14 cellular contexts compared by ENCODE assay signal in genomic region chr6:139732451-139732850, GRCh38.
DNase-seq lines count a peak whose midpoint lies in the region; ATAC-seq and TF ChIP-seq lines count a peak whose summit lies in the region.
"Had no signal": no experiment of that assay in that cellular context is flagged by ENCODE, and none has a peak within 500 bp of the region (broad histone marks: within the 10 kb centered on the region; RNA-seq: fewer than 3 reads in every experiment).

No MANE protein-coding gene starts in this region.

- H3K4me2 ChIP-seq in HCT116 (ENCODE audit: low read length) (0 out of 2 replicates have a peak overlapping the region, but pooled peaks have one; percentile 3), SK-N-SH (0 out of 2 replicates have a peak overlapping the region, but pooled peaks have one; percentile 14)

- in situ Hi-C loops in gastrocnemius medialis (cut with MboI; ENCODE audit: low sequenced_read_pairs in 4 of 4), result no loop called here

- no peak for TF ChIP-seq EP300 in SK-N-SH (IDR thresholded peaks at IDR 0.05; ENCODE audit: borderline replicate concordance in 1 of 2, low read depth in 1 of 2, low read length in 1 of 2)

- CTCF ChIA-PET in HCT116 (lab: Charles Lee), result no interaction called here
- CTCF ChIA-PET in SK-N-SH (lab: Yijun Ruan, JAX), result no interaction called here

- H3K36me3 Mint-ChIP-seq in activated T-cell treated with anti-CD3 and anti-CD28 coated beads, Interleukin-2, amount 50 U/mL, for 24 hours (ENCODE audit: low read depth), result no peaks in the 10 kb centered on the region
- H3K36me3 Mint-ChIP-seq in activated T-helper 17 cell treated with anti-CD3 and anti-CD28 coated beads, Interleukin-2, amount 50 U/mL, for 72 hours (ENCODE audit: low read depth), result no peaks in the 10 kb centered on the region
- H3K36me3 Mint-ChIP-seq: activated naive CD4-positive, alpha-beta T cell treated with anti-CD3 and anti-CD28 coated beads, Interleukin-2, amount 50 U/mL, for 24 hours had no signal

- H2AFZ ChIP-seq in HCT116 (ENCODE audit: low read depth, low read length, poor library complexity, severe bottlenecking), result no peak overlapping the region
- no peak overlapping the region for H2AFZ ChIP-seq in SK-N-SH (ENCODE audit: low read depth)

- no peak overlapping the region for H3K4me3 Mint-ChIP-seq in activated T-cell treated with anti-CD3 and anti-CD28 coated beads, Interleukin-2, amount 50 U/mL, for 24 hours
- no peak overlapping the region for H3K4me3 Mint-ChIP-seq in activated T-helper 17 cell treated with anti-CD3 and anti-CD28 coated beads, Interleukin-2, amount 50 U/mL, for 72 hours
- H3K4me3 Mint-ChIP-seq: activated naive CD4-positive, alpha-beta T cell treated with anti-CD3 and anti-CD28 coated beads, Interleukin-2, amount 50 U/mL, for 24 hours had no signal

- H4K20me1 ChIP-seq in HCT116 (ENCODE audit: insufficient read depth) (no peaks in the 10 kb centered on the region), SK-N-SH (ENCODE audit: insufficient read depth) (no peaks in the 10 kb centered on the region)

- H3K9me2 ChIP-seq in HCT116 (ENCODE audit: insufficient read depth) (no peaks in the 10 kb centered on the region), SK-N-SH (no peaks in the 10 kb centered on the region)

- TF ChIP-seq POLR2A in HCT116 (IDR thresholded peaks at IDR 0.05; ENCODE audit: borderline replicate concordance, extremely low read depth, insufficient read depth, insufficient read length), result no peak
- TF ChIP-seq POLR2A in gastrocnemius medialis (IDR thresholded peaks at IDR 0.05), result no peak

- POLR2A ChIA-PET in HCT116 (lab: Charles Lee), result no interaction called here
- POLR2A ChIA-PET in SK-N-SH (lab: Yijun Ruan, JAX), result no interaction called here

- H3K4me3 ChIP-seq in HCT116 (replicated peaks in 1 of 2; ENCODE audit: low read depth in 1 of 2, low read length in 2 of 2), result no peak overlapping the region
- no peak overlapping the region for H3K4me3 ChIP-seq in SK-N-SH (ENCODE audit: low read depth in 2 of 2, low read length in 1 of 2)
- no peak overlapping the region for H3K4me3 ChIP-seq in fibroblast of pulmonary artery (replicated peaks; ENCODE audit: low read depth, low read length)
- no peak overlapping the region for H3K4me3 ChIP-seq in gastrocnemius medialis
- H3K4me3 ChIP-seq: lung, SJCRH30 had no signal

- H3K9ac ChIP-seq in HCT116 (ENCODE audit: low read length) (no peak overlapping the region), SK-N-SH (no peak overlapping the region)

- peak; percentile 49; the same call in 1 of the 2 replicates for ATAC-seq in HCT116
- ATAC-seq in gastrocnemius medialis, result peak; percentile 95 to 99
- no peak for ATAC-seq in activated T-helper 17 cell treated with anti-CD3 and anti-CD28 coated beads, Interleukin-2, amount 50 U/mL, for 72 hours (replicated peaks)
- no peak for ATAC-seq in GM21423 (IDR thresholded peaks at IDR 0.05; ENCODE audit: unreplicated experiment)
- ATAC-seq: HepG2 had no signal

- H3K27me3 ChIP-seq in HCT116 (ENCODE audit: insufficient read depth, low read length) (no peaks in the 10 kb centered on the region), SK-N-SH (ENCODE audit: insufficient read depth) (no peaks in the 10 kb centered on the region), gastrocnemius medialis (no peaks in the 10 kb centered on the region)
- H3K27me3 ChIP-seq: SJCRH30 had no signal

- no peaks in the 10 kb centered on the region for H3K9me3 ChIP-seq in HCT116 (ENCODE audit: control insufficient read depth in 1 of 2, insufficient read depth in 1 of 2, low read depth in 1 of 2, low read length in 2 of 2)
- no peaks in the 10 kb centered on the region for H3K9me3 ChIP-seq in SK-N-SH
- no peaks in the 10 kb centered on the region for H3K9me3 ChIP-seq in gastrocnemius medialis
- H3K9me3 ChIP-seq: Caco-2, SJCRH30 had no signal

- peaks cover 6% of the 10 kb centered on the region for H3K27me3 Mint-ChIP-seq in activated T-cell treated with anti-CD3 and anti-CD28 coated beads, Interleukin-2, amount 50 U/mL, for 24 hours
- H3K27me3 Mint-ChIP-seq in activated T-helper 17 cell treated with anti-CD3 and anti-CD28 coated beads, Interleukin-2, amount 50 U/mL, for 72 hours, result peaks cover 8% of the 10 kb centered on the region

- no peaks in the 10 kb centered on the region for H3K79me2 ChIP-seq in HCT116 (ENCODE audit: insufficient read depth, low read length)
- H3K79me2 ChIP-seq in SK-N-SH (ENCODE audit: insufficient read depth), result no peaks in the 10 kb centered on the region

- H3K4me1 ChIP-seq in HCT116 (ENCODE audit: control insufficient read depth in 1 of 2, insufficient read depth in 2 of 2, low read length in 2 of 2) (peaks cover 0 to 9% of the 10 kb centered on the region in 2 experiments; a peak in 1 of 4 replicates), SK-N-SH (ENCODE audit: control insufficient read depth in 1 of 2, insufficient read depth in 2 of 2, low read depth in 1 of 2, low read length in 1 of 2) (no peaks in the 10 kb centered on the region; a peak in 1 of 4 replicates), gastrocnemius medialis (peaks cover 8 to 15% of the 10 kb centered on the region in 2 donors)
- H3K4me1 ChIP-seq: SJCRH30 had no signal

- DNase-seq in HCT116 (ENCODE audit: low read depth, low spot score) (peak; percentile 18), SK-N-SH (no peak), fibroblast of pulmonary artery (ENCODE audit: low read depth) (peak; percentile 83), gastrocnemius medialis (peak; percentile 61 to 69), GM20000 (ENCODE audit: low spot score) (no peak)
- no peak for DNase-seq in activated T-cell treated with anti-CD3 and anti-CD28 coated beads, Interleukin-2, amount 50 U/mL, for 24 hours
- DNase-seq: Caco-2, NCI-H2171 treated with DMSO at 0.1 percent for 48 hours, SJCRH30 had no signal

- H3K27ac Mint-ChIP-seq in activated T-cell treated with anti-CD3 and anti-CD28 coated beads, Interleukin-2, amount 50 U/mL, for 24 hours, result no peak overlapping the region
- H3K27ac Mint-ChIP-seq in activated T-helper 17 cell treated with anti-CD3 and anti-CD28 coated beads, Interleukin-2, amount 50 U/mL, for 72 hours, result no peak overlapping the region
- H3K27ac Mint-ChIP-seq: activated naive CD4-positive, alpha-beta T cell treated with anti-CD3 and anti-CD28 coated beads, Interleukin-2, amount 50 U/mL, for 24 hours had no signal

- TF ChIP-seq RAD21 in HCT116 (IDR thresholded peaks at IDR 0.05; ENCODE audit: low read depth) (no peak), SK-N-SH (IDR thresholded peaks at IDR 0.05; ENCODE audit: low read length) (no peak)

- intact Hi-C loops in HCT116 (cut with micrococcal nuclease) (no loop called here), gastrocnemius medialis (cut with DNase I; ENCODE audit: low total_unique reads) (no loop called here)

- TF ChIP-seq CTCF in HCT116 (IDR thresholded peaks at IDR 0.05 in 2 of 3, conservative IDR thresholded peaks at IDR 0.05 in 1 of 3; ENCODE audit: borderline replicate concordance in 1 of 3, insufficient read depth in 1 of 3, low read depth in 2 of 3, low read length in 2 of 3), result no peak
- TF ChIP-seq CTCF in SK-N-SH (IDR thresholded peaks at IDR 0.05), result no peak
- TF ChIP-seq CTCF in fibroblast of pulmonary artery (IDR thresholded peaks at IDR 0.05; ENCODE audit: low read length, missing control alignments), result no peak
- no peak for TF ChIP-seq CTCF in gastrocnemius medialis (IDR thresholded peaks at IDR 0.05 in 4 of 5, conservative IDR thresholded peaks at IDR 0.05 in 1 of 5)
- TF ChIP-seq CTCF in GM20000 (IDR thresholded peaks at IDR 0.05; ENCODE audit: extremely low read depth, missing control alignments), result no peak

- H3K36me3 ChIP-seq in HCT116 (ENCODE audit: control insufficient read depth in 1 of 2, insufficient read depth in 2 of 2, low read length in 2 of 2), result no peaks in the 10 kb centered on the region
- no peaks in the 10 kb centered on the region for H3K36me3 ChIP-seq in SK-N-SH (replicated peaks in 1 of 2; ENCODE audit: control insufficient read depth in 1 of 2, insufficient read depth in 2 of 2, low read length in 1 of 2)
- no peaks in the 10 kb centered on the region for H3K36me3 ChIP-seq in gastrocnemius medialis
- H3K36me3 ChIP-seq: SJCRH30 had no signal

- peaks cover 5% of the 10 kb centered on the region for H3K4me1 Mint-ChIP-seq in activated T-cell treated with anti-CD3 and anti-CD28 coated beads, Interleukin-2, amount 50 U/mL, for 24 hours (ENCODE audit: low read depth)
- H3K4me1 Mint-ChIP-seq in activated T-helper 17 cell treated with anti-CD3 and anti-CD28 coated beads, Interleukin-2, amount 50 U/mL, for 72 hours, result no peaks in the 10 kb centered on the region
- H3K4me1 Mint-ChIP-seq: activated naive CD4-positive, alpha-beta T cell treated with anti-CD3 and anti-CD28 coated beads, Interleukin-2, amount 50 U/mL, for 24 hours had no signal

- WGBS in SK-N-SH (ENCODE audit: low lambda C conversion rate), result 7% methylated on average over 3 of the region's 3 CpGs

- H3K9me3 Mint-ChIP-seq in activated T-cell treated with anti-CD3 and anti-CD28 coated beads, Interleukin-2, amount 50 U/mL, for 24 hours, result no peaks in the 10 kb centered on the region
- no peaks in the 10 kb centered on the region for H3K9me3 Mint-ChIP-seq in activated T-helper 17 cell treated with anti-CD3 and anti-CD28 coated beads, Interleukin-2, amount 50 U/mL, for 72 hours
- H3K9me3 Mint-ChIP-seq: activated naive CD4-positive, alpha-beta T cell treated with anti-CD3 and anti-CD28 coated beads, Interleukin-2, amount 50 U/mL, for 24 hours had no signal

- BruUV-seq in HCT116 (replicated peaks; lab: Mats Ljungman, UMichigan), result no TSS peak

- H3F3A ChIP-seq in SK-N-SH (replicated peaks; ENCODE audit: insufficient read depth), result peaks cover 5% of the 10 kb centered on the region

- H3K27ac ChIP-seq in HCT116 (ENCODE audit: low read depth, low read length) (no peak overlapping the region), SK-N-SH (ENCODE audit: low read depth in 2 of 2, low read length in 1 of 2) (peak overlapping the region in 1 of 2 experiments; percentile 34; a peak in 2 of 4 replicates), gastrocnemius medialis (peak overlapping the region; percentile 24 to 65 (median 47))
- H3K27ac ChIP-seq: SJCRH30 had no signal

- RAD21 ChIA-PET in HCT116 (lab: Charles Lee; ENCODE audit: low non-redundant PET in 1 of 2, low total read pairs in 2 of 2, uncharacterized antibody in 2 of 2, unreplicated experiment in 2 of 2), result no interaction called here

TF ChIP-seq in HCT116, 20 proteins besides CTCF, POLR2A, EP300 and RAD21:
- TF ChIP-seq POLR2AphosphoS5 (IDR thresholded peaks at IDR 0.05; ENCODE audit: low read depth, low read length), result no peak
- TF ChIP-seq JUND (IDR thresholded peaks at IDR 0.05), result 0 out of 2 replicates have a peak, but pooled peaks have one; percentile 43
TF ChIP-seq in HCT116: peak in this region for 1.

TF ChIP-seq in SK-N-SH, 30 proteins besides CTCF, POLR2A, EP300 and RAD21 (continues in another document):
- TF ChIP-seq TCF12 (IDR thresholded peaks at IDR 0.05), result peak; percentile 67
- no peak for TF ChIP-seq TAF1 (IDR thresholded peaks at IDR 0.05; ENCODE audit: borderline replicate concordance, low read depth, low read length)
- TF ChIP-seq RCOR1 (IDR thresholded peaks at IDR 0.05; ENCODE audit: low read length), result no peak

Comparison
In these comparisons a context has a peak if more than half of its experiments do, and no peak if none do; other contexts are left out.
1. ATAC-seq: peak in HCT116 (single experiment) and gastrocnemius medialis (2 of 2); none in activated T-helper 17 cell treated with anti-CD3 and anti-CD28 coated beads, Interleukin-2, amount 50 U/mL, for 72 hours (single experiment) and GM21423 (single experiment).
2. DNase-seq: peak in HCT116 (single experiment), fibroblast of pulmonary artery (single experiment) and gastrocnemius medialis (2 of 2); none in SK-N-SH (single experiment), GM20000 (single experiment) and activated T-cell treated with anti-CD3 and anti-CD28 coated beads, Interleukin-2, amount 50 U/mL, for 24 hours (single experiment).
3. Of the 11 proteins assayed by ChIP-seq in both SK-N-SH and HCT116: peak only in SK-N-SH: MAX; only in HCT116: none; in both: JUND; in neither: 9.